Comparison of ENCODE assay signal across 1 cellular context in genomic region chr6:166955865-166956443, GRCh38.
TF ChIP-seq lines count a peak whose summit lies in the region.

No MANE protein-coding gene starts in this region.

TF ChIP-seq in HEK293, 187 proteins besides CTCF, POLR2A, EP300 and RAD21 (continued from another document):
- TF ChIP-seq ZFP41 (tag by site-specific recombination; IDR thresholded peaks at IDR 0.05; ENCODE audit: borderline replicate concordance), result no peak
- TF ChIP-seq TSHZ1 (tag by site-specific recombination; IDR thresholded peaks at IDR 0.05; ENCODE audit: borderline replicate concordance), result no peak
- no peak for TF ChIP-seq OVOL3 (tag by site-specific recombination; IDR thresholded peaks at IDR 0.05)
- peak; percentile 31; the same call in 1 of the 2 replicates for TF ChIP-seq ZNF2 (tag by site-specific recombination; IDR thresholded peaks at IDR 0.05)
- no peak for TF ChIP-seq ZNF362 (tag by site-specific recombination; IDR thresholded peaks at IDR 0.05)
- 0 out of 2 replicates have a peak, but pooled peaks have one; percentile 13 for TF ChIP-seq IKZF3 (tag by site-specific recombination; IDR thresholded peaks at IDR 0.05)
- TF ChIP-seq TCF7L2 (IDR thresholded peaks at IDR 0.05; ENCODE audit: borderline replicate concordance, low read depth, low read length), result no peak
- no peak for TF ChIP-seq GLI4 (tag by site-specific recombination; IDR thresholded peaks at IDR 0.05)
- TF ChIP-seq ZSCAN23 (tag by site-specific recombination; IDR thresholded peaks at IDR 0.05), result no peak
- no peak for TF ChIP-seq GFI1B (tag by site-specific recombination; IDR thresholded peaks at IDR 0.05)
- TF ChIP-seq ZNF449 (tag by site-specific recombination; IDR thresholded peaks at IDR 0.05), result 0 out of 2 replicates have a peak, but pooled peaks have one; percentile 20
- TF ChIP-seq ZNF138 (tag by site-specific recombination; IDR thresholded peaks at IDR 0.05; ENCODE audit: borderline replicate concordance), result no peak
- peak; percentile 51; the same call in 1 of the 2 replicates for TF ChIP-seq SCRT2 (tag by site-specific recombination; IDR thresholded peaks at IDR 0.05)
- peak; percentile 69 for TF ChIP-seq ZNF600 (tag by site-specific recombination; IDR thresholded peaks at IDR 0.05)
- no peak; the same call in 1 of the 2 replicates for TF ChIP-seq ZNF513 (tag by site-specific recombination; IDR thresholded peaks at IDR 0.05)
- TF ChIP-seq KLF10 (tag by site-specific recombination; IDR thresholded peaks at IDR 0.05), result no peak
- no peak for TF ChIP-seq ZFHX2 (tag by site-specific recombination; conservative IDR thresholded peaks at IDR 0.05)
- TF ChIP-seq ZNF610 (tag by site-specific recombination; IDR thresholded peaks at IDR 0.05; ENCODE audit: borderline replicate concordance), result 0 out of 2 replicates have a peak, but pooled peaks have one; percentile 23
- TF ChIP-seq YY2 (tag by site-specific recombination; IDR thresholded peaks at IDR 0.05), result 0 out of 2 replicates have a peak, but pooled peaks have one; percentile 31
- no peak for TF ChIP-seq BCL11B (tag by site-specific recombination; IDR thresholded peaks at IDR 0.05; ENCODE audit: low read depth)
- TF ChIP-seq ZNF76 (tag by site-specific recombination; IDR thresholded peaks at IDR 0.05; ENCODE audit: borderline replicate concordance, low read depth), result 0 out of 2 replicates have a peak, but pooled peaks have one; percentile 41
- TF ChIP-seq GLIS2 (tag by site-specific recombination; IDR thresholded peaks at IDR 0.05), result no peak
TF ChIP-seq in HEK293: peak in this region for 18.
